ENCODE assay signal across 23 cellular contexts in genomic region chr3:161991901-161992300, GRCh38.
"Had no signal": no experiment of that assay in that cellular context is flagged by ENCODE, and none has a peak within 500 bp of the region (broad histone marks: within the 10 kb centered on the region; RNA-seq: fewer than 3 reads in every experiment).

No MANE protein-coding gene starts in this region.

- H3K4me1 ChIP-seq: lower lobe of right lung, spleen, vagina had no signal

- H3K27me3 ChIP-seq: spleen, vagina had no signal

- H3K27ac Mint-ChIP-seq: activated CD4-positive, alpha-beta T cell treated with anti-CD3 and anti-CD28 coated beads, Interleukin-2, amount 10 ng/mL, durations not matched to agents 24 days and 14 days; activated CD8-positive, alpha-beta memory T cell treated with anti-CD3 and anti-CD28 coated beads, Interleukin-2, amount 10 ng/mL, durations not matched to agents 7 days and 5 days; activated CD8-positive, alpha-beta T cell treated with anti-CD3 and anti-CD28 coated beads for 36 hours; activated naive CD4-positive, alpha-beta T cell treated with anti-CD3 and anti-CD28 coated beads, Interleukin-2, amount 50 U/mL, for 24 hours; brain; immature natural killer cell; naive B cell; type B pancreatic cell had no signal

- H3K4me3 Mint-ChIP-seq: activated CD4-positive, alpha-beta T cell treated with anti-CD3 and anti-CD28 coated beads, Interleukin-2, amount 10 ng/mL, durations not matched to agents 24 days and 14 days; activated CD8-positive, alpha-beta memory T cell treated with anti-CD3 and anti-CD28 coated beads, Interleukin-2, amount 10 ng/mL, durations not matched to agents 7 days and 5 days; activated CD8-positive, alpha-beta T cell treated with anti-CD3 and anti-CD28 coated beads for 36 hours; activated naive CD4-positive, alpha-beta T cell treated with anti-CD3 and anti-CD28 coated beads, Interleukin-2, amount 50 U/mL, for 24 hours; brain; immature natural killer cell; naive B cell; type B pancreatic cell had no signal

- ATAC-seq: activated CD4-positive, CD25-positive, alpha-beta regulatory T cell treated with anti-CD3 and anti-CD28 coated beads, Interleukin-2, amount 50 U/mL, for 24 hours; activated CD8-positive, alpha-beta memory T cell treated with anti-CD3 and anti-CD28 coated beads, Interleukin-2, amount 10 ng/mL, durations not matched to agents 7 days and 5 days; activated CD8-positive, alpha-beta T cell treated with anti-CD3 and anti-CD28 coated beads for 36 hours; left lobe of liver; lower lobe of right lung had no signal

- H3K4me3 ChIP-seq: lower lobe of right lung, spleen, thoracic aorta, vagina had no signal

- H3K36me3 ChIP-seq: lower lobe of right lung, spleen, thoracic aorta, vagina had no signal

- H3K4me1 Mint-ChIP-seq: activated CD4-positive, alpha-beta T cell treated with anti-CD3 and anti-CD28 coated beads, Interleukin-2, amount 10 ng/mL, durations not matched to agents 24 days and 14 days; activated CD8-positive, alpha-beta memory T cell treated with anti-CD3 and anti-CD28 coated beads, Interleukin-2, amount 10 ng/mL, durations not matched to agents 7 days and 5 days; activated naive CD4-positive, alpha-beta T cell treated with anti-CD3 and anti-CD28 coated beads, Interleukin-2, amount 50 U/mL, for 24 hours; brain; immature natural killer cell; naive B cell had no signal

- H3K27ac ChIP-seq: lower lobe of right lung, spleen, thoracic aorta, vagina, VCaP had no signal

- H3K36me3 Mint-ChIP-seq: activated CD8-positive, alpha-beta memory T cell treated with anti-CD3 and anti-CD28 coated beads, Interleukin-2, amount 10 ng/mL, durations not matched to agents 7 days and 5 days; activated naive CD4-positive, alpha-beta T cell treated with anti-CD3 and anti-CD28 coated beads, Interleukin-2, amount 50 U/mL, for 24 hours; brain; immature natural killer cell; naive B cell; type B pancreatic cell had no signal

- H3K9me3 Mint-ChIP-seq: activated CD4-positive, alpha-beta T cell treated with anti-CD3 and anti-CD28 coated beads, Interleukin-2, amount 10 ng/mL, durations not matched to agents 24 days and 14 days; brain; type B pancreatic cell had no signal

- DNase-seq: activated CD4-positive, alpha-beta T cell treated with anti-CD3 and anti-CD28 coated beads, Interleukin-2, amount 10 ng/mL, durations not matched to agents 24 days and 14 days; activated CD8-positive, alpha-beta memory T cell treated with anti-CD3 and anti-CD28 coated beads, Interleukin-2, amount 10 ng/mL, durations not matched to agents 7 days and 5 days; activated CD8-positive, alpha-beta T cell treated with anti-CD3 and anti-CD28 coated beads for 36 hours; activated effector memory CD4-positive, alpha-beta T cell treated with anti-CD3 and anti-CD28 coated beads, Interleukin-2, amount 50 U/mL, for 16 hours; activated T-cell treated with anti-CD3 and anti-CD28 coated beads for 4 hours; anterior cingulate cortex; effector CD8-positive, alpha-beta T cell; foreskin melanocyte; immature natural killer cell; lower lobe of right lung; naive B cell; posterior cingulate gyrus; spleen; stimulated activated CD4-positive, alpha-beta T cell treated with anti-CD3 and anti-CD28 coated beads, Interleukin-4, amount 100 ng/mL, for 1 hour; stimulated activated naive CD4-positive, alpha-beta T cell treated with Interleukin-2 at 50 U/mL for 16 hours had no signal

- H3K9me3 ChIP-seq: lower lobe of right lung, thoracic aorta, vagina had no signal

- H3K27me3 Mint-ChIP-seq: activated CD4-positive, alpha-beta T cell treated with anti-CD3 and anti-CD28 coated beads, Interleukin-2, amount 10 ng/mL, durations not matched to agents 24 days and 14 days; activated CD8-positive, alpha-beta memory T cell treated with anti-CD3 and anti-CD28 coated beads, Interleukin-2, amount 10 ng/mL, durations not matched to agents 7 days and 5 days; activated CD8-positive, alpha-beta T cell treated with anti-CD3 and anti-CD28 coated beads for 36 hours; activated naive CD4-positive, alpha-beta T cell treated with anti-CD3 and anti-CD28 coated beads, Interleukin-2, amount 50 U/mL, for 24 hours; naive B cell; type B pancreatic cell had no signal
